ENCODE assay signal across 1 cellular context in genomic region chr1:164774819-164775654, GRCh38.
TF ChIP-seq lines count a peak whose summit lies in the region.

No MANE protein-coding gene starts in this region.

TF ChIP-seq in K562, 482 proteins besides CTCF, POLR2A, EP300 and RAD21 (continued from another document and continues in another):
- TF ChIP-seq ZBTB33 (CRISPR knock-in tag; IDR thresholded peaks at IDR 0.05) (no peak), TAL1 (IDR thresholded peaks at IDR 0.05) (peak; percentile 89), NR2F6 (CRISPR knock-in tag; IDR thresholded peaks at IDR 0.05) (no peak), MED1 (CRISPR knock-in tag; IDR thresholded peaks at IDR 0.05; ENCODE audit: borderline replicate concordance) (no peak), MEF2D (tag; conservative IDR thresholded peaks at IDR 0.05; ENCODE audit: low read depth) (no peak), MYNN (IDR thresholded peaks at IDR 0.05) (no peak), MYNN (CRISPR knock-in tag; IDR thresholded peaks at IDR 0.05) (no peak), EWSR1 (IDR thresholded peaks at IDR 0.05; ENCODE audit: borderline replicate concordance, low read depth, partially characterized antibody) (no peak), BRD4 (IDR thresholded peaks at IDR 0.05) (no peak), U2AF1 (optimal IDR thresholded peaks at IDR 0.05; ENCODE audit: low read depth, low read length) (no peak), SP1 (CRISPR knock-in tag; IDR thresholded peaks at IDR 0.05) (peak; percentile 49; the same call in 1 of the 2 replicates), FOXK1 (CRISPR knock-in tag; IDR thresholded peaks at IDR 0.05; ENCODE audit: borderline replicate concordance) (no peak), PKNOX1 (IDR thresholded peaks at IDR 0.05) (0 out of 2 replicates have a peak, but pooled peaks have one; percentile 19), CBFB (CRISPR knock-in tag; IDR thresholded peaks at IDR 0.05) (no peak), POU5F1 (IDR thresholded peaks at IDR 0.05; ENCODE audit: borderline replicate concordance, low read depth, low read length, partially characterized antibody) (no peak), SIX5 (IDR thresholded peaks at IDR 0.05; ENCODE audit: borderline replicate concordance in 1 of 2, insufficient read depth in 1 of 2, low read depth in 1 of 2, low read length in 2 of 2) (no peak), MBD2 (IDR thresholded peaks at IDR 0.05; ENCODE audit: borderline replicate concordance, low read depth) (no peak), ZNF212 (CRISPR knock-in tag; IDR thresholded peaks at IDR 0.05) (no peak), BHLHE40 (IDR thresholded peaks at IDR 0.05; ENCODE audit: low read length) (no peak), ZNF444 (CRISPR knock-in tag; IDR thresholded peaks at IDR 0.05) (no peak), SMARCE1 (IDR thresholded peaks at IDR 0.05) (peak; percentile 90), TOE1 (IDR thresholded peaks at IDR 0.05; ENCODE audit: borderline replicate concordance) (no peak), TOE1 (CRISPR knock-in tag; IDR thresholded peaks at IDR 0.05; ENCODE audit: borderline replicate concordance, low read depth) (no peak), HDAC1 (IDR thresholded peaks at IDR 0.05) (no peak), RBM17 (IDR thresholded peaks at IDR 0.05; ENCODE audit: borderline replicate concordance, low read depth, low read length) (no peak), ID3 (CRISPR knock-in tag; IDR thresholded peaks at IDR 0.05) (no peak), ID3 (tag; IDR thresholded peaks at IDR 0.05) (peak; percentile 70; the same call in 1 of the 2 replicates), ZNF551 (CRISPR knock-in tag; IDR thresholded peaks at IDR 0.05) (no peak), KLF13 (tag; IDR thresholded peaks at IDR 0.05; ENCODE audit: borderline replicate concordance, low read depth) (no peak), ESRRA (IDR thresholded peaks at IDR 0.05; ENCODE audit: borderline replicate concordance, low read depth) (no peak), ZNF134 (CRISPR knock-in tag; conservative IDR thresholded peaks at IDR 0.05) (no peak), PHB (CRISPR knock-in tag; IDR thresholded peaks at IDR 0.05) (no peak), ZNF75A (CRISPR knock-in tag; IDR thresholded peaks at IDR 0.05) (no peak), ZNF740 (CRISPR knock-in tag; IDR thresholded peaks at IDR 0.05) (no peak), ZNF740 (tag; IDR thresholded peaks at IDR 0.05) (no peak), E2F5 (CRISPR knock-in tag; IDR thresholded peaks at IDR 0.05) (no peak), ETV5 (CRISPR knock-in tag; IDR thresholded peaks at IDR 0.05; ENCODE audit: low read depth) (peak; percentile 32; the same call in 1 of the 2 replicates)
- TF ChIP-seq, protein P1, sequence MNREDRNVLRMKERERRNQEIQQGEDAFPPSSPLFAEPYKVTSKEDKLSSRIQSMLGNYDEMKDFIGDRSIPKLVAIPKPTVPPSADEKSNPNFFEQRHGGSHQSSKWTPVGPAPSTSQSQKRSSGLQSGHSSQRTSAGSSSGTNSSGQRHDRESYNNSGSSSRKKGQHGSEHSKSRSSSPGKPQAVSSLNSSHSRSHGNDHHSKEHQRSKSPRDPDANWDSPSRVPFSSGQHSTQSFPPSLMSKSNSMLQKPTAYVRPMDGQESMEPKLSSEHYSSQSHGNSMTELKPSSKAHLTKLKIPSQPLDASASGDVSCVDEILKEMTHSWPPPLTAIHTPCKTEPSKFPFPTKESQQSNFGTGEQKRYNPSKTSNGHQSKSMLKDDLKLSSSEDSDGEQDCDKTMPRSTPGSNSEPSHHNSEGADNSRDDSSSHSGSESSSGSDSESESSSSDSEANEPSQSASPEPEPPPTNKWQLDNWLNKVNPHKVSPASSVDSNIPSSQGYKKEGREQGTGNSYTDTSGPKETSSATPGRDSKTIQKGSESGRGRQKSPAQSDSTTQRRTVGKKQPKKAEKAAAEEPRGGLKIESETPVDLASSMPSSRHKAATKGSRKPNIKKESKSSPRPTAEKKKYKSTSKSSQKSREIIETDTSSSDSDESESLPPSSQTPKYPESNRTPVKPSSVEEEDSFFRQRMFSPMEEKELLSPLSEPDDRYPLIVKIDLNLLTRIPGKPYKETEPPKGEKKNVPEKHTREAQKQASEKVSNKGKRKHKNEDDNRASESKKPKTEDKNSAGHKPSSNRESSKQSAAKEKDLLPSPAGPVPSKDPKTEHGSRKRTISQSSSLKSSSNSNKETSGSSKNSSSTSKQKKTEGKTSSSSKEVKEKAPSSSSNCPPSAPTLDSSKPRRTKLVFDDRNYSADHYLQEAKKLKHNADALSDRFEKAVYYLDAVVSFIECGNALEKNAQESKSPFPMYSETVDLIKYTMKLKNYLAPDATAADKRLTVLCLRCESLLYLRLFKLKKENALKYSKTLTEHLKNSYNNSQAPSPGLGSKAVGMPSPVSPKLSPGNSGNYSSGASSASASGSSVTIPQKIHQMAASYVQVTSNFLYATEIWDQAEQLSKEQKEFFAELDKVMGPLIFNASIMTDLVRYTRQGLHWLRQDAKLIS (CRISPR knock-in tag; IDR thresholded peaks at IDR 0.05): no peak
- TF ChIP-seq, protein P2, sequence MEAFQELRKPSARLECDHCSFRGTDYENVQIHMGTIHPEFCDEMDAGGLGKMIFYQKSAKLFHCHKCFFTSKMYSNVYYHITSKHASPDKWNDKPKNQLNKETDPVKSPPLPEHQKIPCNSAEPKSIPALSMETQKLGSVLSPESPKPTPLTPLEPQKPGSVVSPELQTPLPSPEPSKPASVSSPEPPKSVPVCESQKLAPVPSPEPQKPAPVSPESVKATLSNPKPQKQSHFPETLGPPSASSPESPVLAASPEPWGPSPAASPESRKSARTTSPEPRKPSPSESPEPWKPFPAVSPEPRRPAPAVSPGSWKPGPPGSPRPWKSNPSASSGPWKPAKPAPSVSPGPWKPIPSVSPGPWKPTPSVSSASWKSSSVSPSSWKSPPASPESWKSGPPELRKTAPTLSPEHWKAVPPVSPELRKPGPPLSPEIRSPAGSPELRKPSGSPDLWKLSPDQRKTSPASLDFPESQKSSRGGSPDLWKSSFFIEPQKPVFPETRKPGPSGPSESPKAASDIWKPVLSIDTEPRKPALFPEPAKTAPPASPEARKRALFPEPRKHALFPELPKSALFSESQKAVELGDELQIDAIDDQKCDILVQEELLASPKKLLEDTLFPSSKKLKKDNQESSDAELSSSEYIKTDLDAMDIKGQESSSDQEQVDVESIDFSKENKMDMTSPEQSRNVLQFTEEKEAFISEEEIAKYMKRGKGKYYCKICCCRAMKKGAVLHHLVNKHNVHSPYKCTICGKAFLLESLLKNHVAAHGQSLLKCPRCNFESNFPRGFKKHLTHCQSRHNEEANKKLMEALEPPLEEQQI (IDR thresholded peaks at IDR 0.05): peak; percentile 14; the same call in 1 of the 2 replicates
- TF ChIP-seq, protein P3, sequence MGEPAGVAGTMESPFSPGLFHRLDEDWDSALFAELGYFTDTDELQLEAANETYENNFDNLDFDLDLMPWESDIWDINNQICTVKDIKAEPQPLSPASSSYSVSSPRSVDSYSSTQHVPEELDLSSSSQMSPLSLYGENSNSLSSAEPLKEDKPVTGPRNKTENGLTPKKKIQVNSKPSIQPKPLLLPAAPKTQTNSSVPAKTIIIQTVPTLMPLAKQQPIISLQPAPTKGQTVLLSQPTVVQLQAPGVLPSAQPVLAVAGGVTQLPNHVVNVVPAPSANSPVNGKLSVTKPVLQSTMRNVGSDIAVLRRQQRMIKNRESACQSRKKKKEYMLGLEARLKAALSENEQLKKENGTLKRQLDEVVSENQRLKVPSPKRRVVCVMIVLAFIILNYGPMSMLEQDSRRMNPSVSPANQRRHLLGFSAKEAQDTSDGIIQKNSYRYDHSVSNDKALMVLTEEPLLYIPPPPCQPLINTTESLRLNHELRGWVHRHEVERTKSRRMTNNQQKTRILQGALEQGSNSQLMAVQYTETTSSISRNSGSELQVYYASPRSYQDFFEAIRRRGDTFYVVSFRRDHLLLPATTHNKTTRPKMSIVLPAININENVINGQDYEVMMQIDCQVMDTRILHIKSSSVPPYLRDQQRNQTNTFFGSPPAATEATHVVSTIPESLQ (CRISPR knock-in tag; IDR thresholded peaks at IDR 0.05): no peak
- TF ChIP-seq, protein P4, sequence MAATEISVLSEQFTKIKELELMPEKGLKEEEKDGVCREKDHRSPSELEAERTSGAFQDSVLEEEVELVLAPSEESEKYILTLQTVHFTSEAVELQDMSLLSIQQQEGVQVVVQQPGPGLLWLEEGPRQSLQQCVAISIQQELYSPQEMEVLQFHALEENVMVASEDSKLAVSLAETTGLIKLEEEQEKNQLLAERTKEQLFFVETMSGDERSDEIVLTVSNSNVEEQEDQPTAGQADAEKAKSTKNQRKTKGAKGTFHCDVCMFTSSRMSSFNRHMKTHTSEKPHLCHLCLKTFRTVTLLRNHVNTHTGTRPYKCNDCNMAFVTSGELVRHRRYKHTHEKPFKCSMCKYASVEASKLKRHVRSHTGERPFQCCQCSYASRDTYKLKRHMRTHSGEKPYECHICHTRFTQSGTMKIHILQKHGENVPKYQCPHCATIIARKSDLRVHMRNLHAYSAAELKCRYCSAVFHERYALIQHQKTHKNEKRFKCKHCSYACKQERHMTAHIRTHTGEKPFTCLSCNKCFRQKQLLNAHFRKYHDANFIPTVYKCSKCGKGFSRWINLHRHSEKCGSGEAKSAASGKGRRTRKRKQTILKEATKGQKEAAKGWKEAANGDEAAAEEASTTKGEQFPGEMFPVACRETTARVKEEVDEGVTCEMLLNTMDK (IDR thresholded peaks at IDR 0.05; ENCODE audit: borderline replicate concordance, insufficient read depth, low read depth, low read length, poor library complexity, severe bottlenecking): no peak
- TF ChIP-seq, protein P5, sequence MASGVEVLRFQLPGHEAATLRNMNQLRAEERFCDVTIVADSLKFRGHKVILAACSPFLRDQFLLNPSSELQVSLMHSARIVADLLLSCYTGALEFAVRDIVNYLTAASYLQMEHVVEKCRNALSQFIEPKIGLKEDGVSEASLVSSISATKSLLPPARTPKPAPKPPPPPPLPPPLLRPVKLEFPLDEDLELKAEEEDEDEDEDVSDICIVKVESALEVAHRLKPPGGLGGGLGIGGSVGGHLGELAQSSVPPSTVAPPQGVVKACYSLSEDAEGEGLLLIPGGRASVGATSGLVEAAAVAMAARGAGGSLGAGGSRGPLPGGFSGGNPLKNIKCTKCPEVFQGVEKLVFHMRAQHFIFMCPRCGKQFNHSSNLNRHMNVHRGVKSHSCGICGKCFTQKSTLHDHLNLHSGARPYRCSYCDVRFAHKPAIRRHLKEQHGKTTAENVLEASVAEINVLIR (CRISPR knock-in tag; IDR thresholded peaks at IDR 0.05): no peak
- TF ChIP-seq, protein P6, sequence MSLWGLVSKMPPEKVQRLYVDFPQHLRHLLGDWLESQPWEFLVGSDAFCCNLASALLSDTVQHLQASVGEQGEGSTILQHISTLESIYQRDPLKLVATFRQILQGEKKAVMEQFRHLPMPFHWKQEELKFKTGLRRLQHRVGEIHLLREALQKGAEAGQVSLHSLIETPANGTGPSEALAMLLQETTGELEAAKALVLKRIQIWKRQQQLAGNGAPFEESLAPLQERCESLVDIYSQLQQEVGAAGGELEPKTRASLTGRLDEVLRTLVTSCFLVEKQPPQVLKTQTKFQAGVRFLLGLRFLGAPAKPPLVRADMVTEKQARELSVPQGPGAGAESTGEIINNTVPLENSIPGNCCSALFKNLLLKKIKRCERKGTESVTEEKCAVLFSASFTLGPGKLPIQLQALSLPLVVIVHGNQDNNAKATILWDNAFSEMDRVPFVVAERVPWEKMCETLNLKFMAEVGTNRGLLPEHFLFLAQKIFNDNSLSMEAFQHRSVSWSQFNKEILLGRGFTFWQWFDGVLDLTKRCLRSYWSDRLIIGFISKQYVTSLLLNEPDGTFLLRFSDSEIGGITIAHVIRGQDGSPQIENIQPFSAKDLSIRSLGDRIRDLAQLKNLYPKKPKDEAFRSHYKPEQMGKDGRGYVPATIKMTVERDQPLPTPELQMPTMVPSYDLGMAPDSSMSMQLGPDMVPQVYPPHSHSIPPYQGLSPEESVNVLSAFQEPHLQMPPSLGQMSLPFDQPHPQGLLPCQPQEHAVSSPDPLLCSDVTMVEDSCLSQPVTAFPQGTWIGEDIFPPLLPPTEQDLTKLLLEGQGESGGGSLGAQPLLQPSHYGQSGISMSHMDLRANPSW (CRISPR knock-in tag; IDR thresholded peaks at IDR 0.05): no peak
